ENCODE assay signal across 24 cellular contexts in the genomic region with DNA sequence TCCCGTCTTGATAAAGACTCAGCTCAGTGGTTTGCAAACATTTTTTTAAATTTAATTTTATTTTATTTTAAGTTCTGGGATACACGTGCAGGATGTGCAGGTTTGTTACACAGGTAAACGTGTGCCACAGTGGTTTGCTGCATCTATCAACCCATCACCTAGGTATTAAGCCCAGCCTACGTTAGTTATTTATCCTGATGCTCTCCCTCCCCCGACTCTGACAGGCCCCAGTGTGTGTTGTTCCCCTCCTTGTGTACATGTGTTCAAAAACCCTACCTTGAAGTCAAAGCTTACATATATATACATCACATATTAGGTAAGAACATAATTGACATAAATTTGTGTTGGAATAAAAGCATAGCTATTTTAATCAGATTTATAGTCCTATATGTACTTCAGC. TPM values are rescaled to one million over a fixed set of nuclear protein-coding genes. Genes with fewer than 3 reads are reported as not detected.
DNase-seq lines count a peak whose midpoint lies in the region; ATAC-seq, FAIRE-seq and TF ChIP-seq lines count a peak whose summit lies in the region.
"Had no signal": no experiment of that assay in that cellular context is flagged by ENCODE, and none has a peak within 500 bp of the region (broad histone marks: within the 10 kb centered on the region; RNA-seq: fewer than 3 reads in every experiment).

No MANE protein-coding gene starts in this region.

- FAIRE-seq in GM12891 (lab: Jason Lieb, UNC): peak; percentile 64
- FAIRE-seq: D721Med had no signal

- TF ChIP-seq POLR2A in GM12891 (IDR thresholded peaks at IDR 0.05; ENCODE audit: low read depth, low read length): no peak

- H3K36me3 Mint-ChIP-seq in activated T-cell treated with anti-CD3 and anti-CD28 coated beads, Interleukin-2, amount 50 U/mL, for 4 hours (ENCODE audit: insufficient read depth): no peaks in the 10 kb centered on the region
- peaks cover 22% of the 10 kb centered on the region for H3K36me3 Mint-ChIP-seq in activated T-helper 1 cell treated with anti-CD3 and anti-CD28 coated beads, Interleukin-12 subunit alpha, Interleukin-12 subunit beta, Interleukin-2, Interleukin-4 antibody, amounts not matched to agents 30 ng/mL and 10 ng/mL and 1 ng/mL, durations not matched to agents 14 hours and 24 hours and 36 hours (ENCODE audit: low read depth)
- no peaks in the 10 kb centered on the region for H3K36me3 Mint-ChIP-seq in endodermal cell (ENCODE audit: low read depth)

- H4K20me1 ChIP-seq in smooth muscle cell (ENCODE audit: low read depth): no peaks in the 10 kb centered on the region

- H3K9ac ChIP-seq in smooth muscle cell (ENCODE audit: low read depth) (no peak overlapping the region), endodermal cell (ENCODE audit: extremely low read depth, low read length, poor library complexity, severe bottlenecking) (no peak overlapping the region)

- peak overlapping the region; percentile 54 for H3K4me3 Mint-ChIP-seq in activated T-cell treated with anti-CD3 and anti-CD28 coated beads, Interleukin-2, amount 50 U/mL, for 4 hours
- H3K4me3 Mint-ChIP-seq in activated T-helper 1 cell treated with anti-CD3 and anti-CD28 coated beads, Interleukin-12 subunit alpha, Interleukin-12 subunit beta, Interleukin-2, Interleukin-4 antibody, amounts not matched to agents 30 ng/mL and 10 ng/mL and 1 ng/mL, durations not matched to agents 14 hours and 24 hours and 36 hours: peak overlapping the region; percentile 45
- no peak overlapping the region for H3K4me3 Mint-ChIP-seq in endodermal cell

- no peaks in the 10 kb centered on the region for H3K79me2 ChIP-seq in smooth muscle cell (ENCODE audit: low read depth)

- H3K4me1 ChIP-seq in smooth muscle cell (ENCODE audit: low read depth) (no peaks in the 10 kb centered on the region), endodermal cell (ENCODE audit: control insufficient read depth, insufficient read depth, low read length) (no peaks in the 10 kb centered on the region)
- H3K4me1 ChIP-seq: stomach had no signal

- H3F3A ChIP-seq in smooth muscle cell (ENCODE audit: low read depth): no peaks in the 10 kb centered on the region

- no peak overlapping the region for H2AFZ ChIP-seq in smooth muscle cell (ENCODE audit: low read depth)

- WGBS in smooth muscle cell (ENCODE audit: low lambda C conversion rate): 82% methylated on average over 5 of the region's 5 CpGs
- 89 to 100% methylated on average over 2 to 4 of the region's 5 CpGs for WGBS in endodermal cell (ENCODE audit: insufficient coverage in 1 of 2, insufficient read length in 1 of 2), 2 experiments

- peak overlapping the region; percentile 75 for H3K27ac ChIP-seq in smooth muscle cell (ENCODE audit: low read depth)
- no peak overlapping the region for H3K27ac ChIP-seq in endodermal cell (ENCODE audit: low read depth, low read length)
- H3K27ac ChIP-seq: left lung, stomach, upper lobe of left lung had no signal

- H3K27me3 Mint-ChIP-seq in activated T-cell treated with anti-CD3 and anti-CD28 coated beads, Interleukin-2, amount 50 U/mL, for 4 hours (ENCODE audit: low read depth): no peaks in the 10 kb centered on the region
- no peaks in the 10 kb centered on the region for H3K27me3 Mint-ChIP-seq in activated T-helper 1 cell treated with anti-CD3 and anti-CD28 coated beads, Interleukin-12 subunit alpha, Interleukin-12 subunit beta, Interleukin-2, Interleukin-4 antibody, amounts not matched to agents 30 ng/mL and 10 ng/mL and 1 ng/mL, durations not matched to agents 14 hours and 24 hours and 36 hours (ENCODE audit: insufficient read depth)
- peaks cover 2% of the 10 kb centered on the region for H3K27me3 Mint-ChIP-seq in endodermal cell (ENCODE audit: insufficient read depth)
- H3K27me3 Mint-ChIP-seq: naive thymus-derived CD4-positive, alpha-beta T cell had no signal

- TF ChIP-seq CTCF in smooth muscle cell (IDR thresholded peaks at IDR 0.05; ENCODE audit: borderline replicate concordance, insufficient read depth, poor library complexity, severe bottlenecking) (no peak), endodermal cell (conservative IDR thresholded peaks at IDR 0.05) (no peak)

- no peaks in the 10 kb centered on the region for H3K9me3 ChIP-seq in smooth muscle cell (replicated peaks; ENCODE audit: low read depth)
- no peaks in the 10 kb centered on the region for H3K9me3 ChIP-seq in endodermal cell (ENCODE audit: control insufficient read depth, low read length)
- H3K9me3 ChIP-seq: left lung, stomach, upper lobe of left lung had no signal

- H3K4me3 ChIP-seq in smooth muscle cell: no peak overlapping the region
- no peak overlapping the region for H3K4me3 ChIP-seq in endodermal cell (ENCODE audit: low read length)
- H3K4me3 ChIP-seq: left lung, stomach, upper lobe of left lung had no signal

- H3K4me1 Mint-ChIP-seq in activated T-cell treated with anti-CD3 and anti-CD28 coated beads, Interleukin-2, amount 50 U/mL, for 4 hours (ENCODE audit: low read depth): peaks cover 71% of the 10 kb centered on the region
- H3K4me1 Mint-ChIP-seq in activated T-helper 1 cell treated with anti-CD3 and anti-CD28 coated beads, Interleukin-12 subunit alpha, Interleukin-12 subunit beta, Interleukin-2, Interleukin-4 antibody, amounts not matched to agents 30 ng/mL and 10 ng/mL and 1 ng/mL, durations not matched to agents 14 hours and 24 hours and 36 hours (ENCODE audit: low read depth): peaks cover 94% of the 10 kb centered on the region
- H3K4me1 Mint-ChIP-seq in endodermal cell: peaks cover 10% of the 10 kb centered on the region

- H3K27ac Mint-ChIP-seq in activated T-helper 1 cell treated with anti-CD3 and anti-CD28 coated beads, Interleukin-12 subunit alpha, Interleukin-12 subunit beta, Interleukin-2, Interleukin-4 antibody, amounts not matched to agents 30 ng/mL and 10 ng/mL and 1 ng/mL, durations not matched to agents 14 hours and 24 hours and 36 hours: peak overlapping the region; percentile 98
- no peak overlapping the region for H3K27ac Mint-ChIP-seq in endodermal cell

- H3K36me3 ChIP-seq in smooth muscle cell (ENCODE audit: low read depth) (no peaks in the 10 kb centered on the region), endodermal cell (ENCODE audit: control insufficient read depth, insufficient read depth, low read length) (no peaks in the 10 kb centered on the region)
- H3K36me3 ChIP-seq: left lung, stomach, upper lobe of left lung had no signal

- H3K27me3 ChIP-seq in smooth muscle cell (ENCODE audit: low read depth) (no peaks in the 10 kb centered on the region), endodermal cell (ENCODE audit: control insufficient read depth, insufficient read depth, low read length, poor library complexity, severe bottlenecking) (no peaks in the 10 kb centered on the region)
- H3K27me3 ChIP-seq: left lung, stomach, upper lobe of left lung had no signal

- ATAC-seq in activated T-cell treated with anti-CD3 and anti-CD28 coated beads, Interleukin-2, amount 50 U/mL, for 4 hours: no peak
- no peak for ATAC-seq in GM19351 (IDR thresholded peaks at IDR 0.05; ENCODE audit: unreplicated experiment)
- ATAC-seq: left lung had no signal

- DNase-seq in activated T-cell treated with anti-CD3 and anti-CD28 coated beads, Interleukin-2, amount 50 U/mL, for 4 hours: no peak
- no peak for DNase-seq in activated T-cell treated with anti-CD3 and anti-CD28 coated beads, Interleukin-2, amount 50 U/mL, for 48 hours
- DNase-seq in GM12891 (ENCODE audit: insufficient read length, low spot score) (no peak), smooth muscle cell (lab: John Stamatoyannopoulos, UW; ENCODE audit: unreplicated experiment) (no peak), NCI-H1092 treated with DMSO at 0.1 percent for 48 hours (lab: John Stamatoyannopoulos, UW) (no peak), endodermal cell (no peak)
- no peak for DNase-seq in activated T-helper 1 cell treated with anti-CD3 and anti-CD28 coated beads, Interleukin-12 subunit alpha, Interleukin-12 subunit beta, Interleukin-2, Interleukin-4 antibody, amounts not matched to agents 30 ng/mL and 10 ng/mL and 1 ng/mL, durations not matched to agents 14 hours and 24 hours and 36 hours (ENCODE audit: low spot score)
- DNase-seq: activated gamma-delta T cell treated with Interleukin-2 at 50 U/mL for 16 hours, EL, foreskin melanocyte, KBM-7, left lung, NCI-H1436 treated with DMSO at 0.1 percent for 48 hours, NCI-H524 treated with DMSO at 0.1 percent for 48 hours, retina, stomach, upper lobe of left lung had no signal

- H3K4me2 ChIP-seq in smooth muscle cell: no peak overlapping the region

- H3K9me3 Mint-ChIP-seq in activated T-cell treated with anti-CD3 and anti-CD28 coated beads, Interleukin-2, amount 50 U/mL, for 4 hours: peaks cover 6% of the 10 kb centered on the region
- H3K9me3 Mint-ChIP-seq in activated T-helper 1 cell treated with anti-CD3 and anti-CD28 coated beads, Interleukin-12 subunit alpha, Interleukin-12 subunit beta, Interleukin-2, Interleukin-4 antibody, amounts not matched to agents 30 ng/mL and 10 ng/mL and 1 ng/mL, durations not matched to agents 14 hours and 24 hours and 36 hours: peaks cover 6% of the 10 kb centered on the region
- H3K9me3 Mint-ChIP-seq in endodermal cell: no peaks in the 10 kb centered on the region

- intact Hi-C loops in activated T-helper 1 cell treated with anti-CD3 and anti-CD28 coated beads, Interleukin-12 subunit alpha, Interleukin-12 subunit beta, Interleukin-2, Interleukin-4 antibody, amounts not matched to agents 30 ng/mL and 10 ng/mL and 1 ng/mL, durations not matched to agents 14 hours and 24 hours and 36 hours (cut with micrococcal nuclease): loop anchor here (5.0 kb wide), 1 partner anchor 34 kb away; a partner anchor contains a TSS

RNA-seq across cellular contexts. Expression of a gene that starts 26.3 kb away (rescaled TPM):
- 1 to 10 TPM; 1.4 to 2.0 (median 1.5) TPM for total RNA-seq in activated T-cell treated with anti-CD3 and anti-CD28 coated beads, Interleukin-2, amount 50 U/mL, for 4 hours
- polyA plus RNA-seq in GM12891 (2012; ENCODE audit: low read depth, missing spikeins): 77.2 TPM
- total RNA-seq in activated T-helper 1 cell treated with anti-CD3 and anti-CD28 coated beads, Interleukin-12 subunit alpha, Interleukin-12 subunit beta, Interleukin-2, Interleukin-4 antibody, amounts not matched to agents 30 ng/mL and 10 ng/mL and 1 ng/mL, durations not matched to agents 14 hours and 24 hours and 36 hours: 5.6 and 6.8 TPM in 2 replicates
- not detected in 2 replicates for total RNA-seq in smooth muscle cell
- not detected in 2 replicates for polyA plus RNA-seq in smooth muscle cell
- not detected for total RNA-seq in endodermal cell
- polyA plus RNA-seq in endodermal cell (2013, experiment 1 of 2): not detected
- polyA plus RNA-seq in endodermal cell (2013, experiment 2 of 2): not detected
- total RNA-seq: HT-29, osteoblast, SK-MEL-5, stomach had no signal
- polyA plus RNA-seq: BJ had no signal

RNA-seq across cellular contexts. Expression of a gene that starts 35.3 kb away (rescaled TPM):
- total RNA-seq in activated T-cell treated with anti-CD3 and anti-CD28 coated beads, Interleukin-2, amount 50 U/mL, for 4 hours: 10 to 100 TPM; 46.0 to 50.0 (median 48.5) TPM
- polyA plus RNA-seq in GM12891 (2012; ENCODE audit: low read depth, missing spikeins): 71.3 TPM
- total RNA-seq in activated T-helper 1 cell treated with anti-CD3 and anti-CD28 coated beads, Interleukin-12 subunit alpha, Interleukin-12 subunit beta, Interleukin-2, Interleukin-4 antibody, amounts not matched to agents 30 ng/mL and 10 ng/mL and 1 ng/mL, durations not matched to agents 14 hours and 24 hours and 36 hours: 42.2 and 47.4 TPM in 2 replicates
- 42.8 and 44.8 TPM in 2 replicates for total RNA-seq in smooth muscle cell
- polyA plus RNA-seq in smooth muscle cell: 19.3 and 25.8 TPM in 2 replicates
- 10 to 100 TPM; 18.0 to 20.3 TPM for total RNA-seq in endodermal cell
- polyA plus RNA-seq in endodermal cell (2013, experiment 1 of 2): 21.4 TPM
- 18.6 TPM for polyA plus RNA-seq in endodermal cell (2013, experiment 2 of 2)

RNA-seq across cellular contexts. Expression of a gene that starts 35.4 kb away (rescaled TPM):
- 100 to 1,000 TPM; 222 to 249 (median 241) TPM for total RNA-seq in activated T-cell treated with anti-CD3 and anti-CD28 coated beads, Interleukin-2, amount 50 U/mL, for 4 hours
- polyA plus RNA-seq in GM12891 (2012; ENCODE audit: low read depth, missing spikeins): 94.1 TPM
- total RNA-seq in activated T-helper 1 cell treated with anti-CD3 and anti-CD28 coated beads, Interleukin-12 subunit alpha, Interleukin-12 subunit beta, Interleukin-2, Interleukin-4 antibody, amounts not matched to agents 30 ng/mL and 10 ng/mL and 1 ng/mL, durations not matched to agents 14 hours and 24 hours and 36 hours: 314 and 328 TPM in 2 replicates
- total RNA-seq in smooth muscle cell: 161 and 179 TPM in 2 replicates
- polyA plus RNA-seq in smooth muscle cell: 99.9 and 111 TPM in 2 replicates
- total RNA-seq in endodermal cell: 100 to 1,000 TPM in 1 of 2 donors, 10 to 100 TPM in 1; 97.7 to 106 TPM
- 117 TPM for polyA plus RNA-seq in endodermal cell (2013, experiment 1 of 2)
- polyA plus RNA-seq in endodermal cell (2013, experiment 2 of 2): 105 TPM
